Comparison of ENCODE assay signal across 16 cellular contexts in the genomic region with DNA sequence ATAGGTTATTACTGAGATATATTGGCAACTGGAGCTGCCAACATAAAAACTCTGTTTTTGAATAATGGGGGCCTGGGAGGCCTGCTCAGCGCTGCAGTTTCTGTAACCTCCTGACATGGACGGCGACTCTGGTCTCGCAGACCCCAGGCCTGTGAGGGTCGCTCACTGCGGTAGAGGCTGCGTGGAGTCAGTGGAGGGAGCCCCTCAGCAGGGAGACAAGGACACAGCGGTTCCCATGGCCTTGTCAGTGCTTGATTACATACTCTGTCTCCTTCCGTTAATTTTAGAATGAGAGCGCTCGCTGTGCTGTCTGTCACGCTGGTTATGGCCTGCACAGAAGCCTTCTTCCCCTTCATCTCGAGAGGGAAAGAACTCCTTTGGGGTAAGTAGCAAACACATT. TPM values are rescaled to one million over a fixed set of nuclear protein-coding genes. Genes with fewer than 3 reads are reported as not detected.
DNase-seq lines count a peak whose midpoint lies in the region; ATAC-seq and TF ChIP-seq lines count a peak whose summit lies in the region.
"Had no signal": no experiment of that assay in that cellular context is flagged by ENCODE, and none has a peak within 500 bp of the region (broad histone marks: within the 10 kb centered on the region; RNA-seq: fewer than 3 reads in every experiment).

No MANE protein-coding gene starts in this region.

- H2BK12ac ChIP-seq in neuronal stem cell (ENCODE audit: low read length): no peak overlapping the region

- no peak overlapping the region for H3K4me2 ChIP-seq in neuronal stem cell (ENCODE audit: insufficient read depth, low read length, poor library complexity, severe bottlenecking)

- TF ChIP-seq CTCF in cardiac muscle cell (IDR thresholded peaks at IDR 0.05; ENCODE audit: low read depth, low read length): no peak

- H2AK5ac ChIP-seq in neuronal stem cell (ENCODE audit: low read depth, low read length): no peak overlapping the region

- no peak overlapping the region for H3K4ac ChIP-seq in neuronal stem cell (ENCODE audit: low read length)

- no CpG with 5 or more reads among the region's 13 CpGs for WGBS in neuronal stem cell (ENCODE audit: extremely low coverage in 2 of 2, insufficient read length in 2 of 2, insufficient replicate concordance in 1 of 2), 2 donors

- H3K79me1 ChIP-seq in neuronal stem cell (ENCODE audit: low read depth, low read length): no peaks in the 10 kb centered on the region

- peak in 1 of 2 donors; percentile 52 for DNase-seq in cardiac muscle cell (ENCODE audit: low read depth in 1 of 2, low spot score in 1 of 2)
- no peak for DNase-seq in left ventricle myocardium superior
- peak; percentile 46 for DNase-seq in left kidney (ENCODE audit: low read depth, low spot score)
- DNase-seq in neuronal stem cell (ENCODE audit: low spot score): no peak
- DNase-seq in pons (ENCODE audit: low spot score): no peak
- DNase-seq in C1 segment of cervical spinal cord (lab: John Stamatoyannopoulos, UW): no peak
- no peak for DNase-seq in medulla oblongata (ENCODE audit: extremely low spot score)
- DNase-seq: Caco-2; CD8-positive, alpha-beta memory T cell; DMS53; GF-D8 had no signal

- no peak overlapping the region for H3K23ac ChIP-seq in neuronal stem cell (ENCODE audit: low read depth, low read length, poor library complexity)

- H4K91ac ChIP-seq in neuronal stem cell (ENCODE audit: low read depth, low read length, poor library complexity): no peak overlapping the region

- H3K27me3 ChIP-seq in cardiac muscle cell: no peaks in the 10 kb centered on the region
- no peaks in the 10 kb centered on the region for H3K27me3 ChIP-seq in neuronal stem cell (ENCODE audit: control insufficient read depth in 3 of 3, insufficient read depth in 3 of 3, low read depth in 1 of 3, low read length in 3 of 3)

- H3K36me3 ChIP-seq in cardiac muscle cell (no peaks in the 10 kb centered on the region), neuronal stem cell (replicated peaks in 1 of 2; ENCODE audit: control insufficient read depth in 2 of 2, insufficient read depth in 2 of 2, low read length in 2 of 2) (no peaks in the 10 kb centered on the region)

- peak overlapping the region; percentile 29 for H3K18ac ChIP-seq in neuronal stem cell (ENCODE audit: low read length)

- H2BK120ac ChIP-seq in neuronal stem cell (ENCODE audit: low read depth, low read length): no peak overlapping the region

- no peak overlapping the region for H3K14ac ChIP-seq in neuronal stem cell (ENCODE audit: low read length)

- H2BK5ac ChIP-seq in neuronal stem cell (ENCODE audit: low read length): no peak overlapping the region

- H4K8ac ChIP-seq in neuronal stem cell (ENCODE audit: low read depth, low read length): no peak overlapping the region

- H2BK15ac ChIP-seq in neuronal stem cell (ENCODE audit: low read length): peak overlapping the region; percentile 30

- no peak overlapping the region for H3K4me3 ChIP-seq in cardiac muscle cell
- no peak overlapping the region for H3K4me3 ChIP-seq in neuronal stem cell (ENCODE audit: low read length in 2 of 2)

- no peak overlapping the region for H3K9ac ChIP-seq in neuronal stem cell (ENCODE audit: low read depth, low read length, poor library complexity)

- H3K27ac ChIP-seq in cardiac muscle cell (peak overlapping the region; percentile 51), neuronal stem cell (replicated peaks; ENCODE audit: low read length) (no peak overlapping the region)
- H3K27ac ChIP-seq: 22Rv1 had no signal

- intact Hi-C loops in left ventricle myocardium superior (cut with micrococcal nuclease): no loop called here

- H3K9me3 ChIP-seq in cardiac muscle cell (ENCODE audit: low read depth) (no peaks in the 10 kb centered on the region), neuronal stem cell (replicated peaks in 1 of 2; ENCODE audit: control insufficient read depth in 2 of 2, insufficient read depth in 1 of 2, low read depth in 1 of 2, low read length in 2 of 2) (no peaks in the 10 kb centered on the region)
- H3K9me3 ChIP-seq: Caco-2 had no signal

- ATAC-seq in left ventricle myocardium superior (no peak), HG02981 (IDR thresholded peaks at IDR 0.05; ENCODE audit: unreplicated experiment) (no peak)
- ATAC-seq: HepG2 had no signal

- H3K4me1 ChIP-seq in cardiac muscle cell (ENCODE audit: low read depth): peaks cover 13% of the 10 kb centered on the region
- H3K4me1 ChIP-seq in neuronal stem cell (ENCODE audit: control insufficient read depth in 2 of 2, insufficient read depth in 1 of 2, low read depth in 1 of 2, low read length in 2 of 2): peaks cover 0 to under 1% of the 10 kb centered on the region in 2 donors
- H3K4me1 ChIP-seq: Caco-2 had no signal

- H2AFZ ChIP-seq in neuronal stem cell (ENCODE audit: low read length): peak overlapping the region; percentile 18

RNA-seq across cellular contexts. Expression of gene TPO, which starts 0.9 kb away (rescaled TPM):
- total RNA-seq in cardiac muscle cell: 0.71 and 1.2 TPM in 2 replicates
- 0.46 and 0.96 TPM in 2 replicates for polyA plus RNA-seq in cardiac muscle cell
- 10.0 TPM for total RNA-seq in left ventricle myocardium superior
- polyA plus RNA-seq in neuronal stem cell (2013, experiment 1 of 2): not detected
- polyA plus RNA-seq in neuronal stem cell (2013, experiment 2 of 2): 0.07 TPM
- total RNA-seq: A673; Caco-2; CD8-positive, alpha-beta memory T cell; HepG2 had no signal
- polyA plus RNA-seq: BJ, HepG2 had no signal
